In the genomic region with DNA sequence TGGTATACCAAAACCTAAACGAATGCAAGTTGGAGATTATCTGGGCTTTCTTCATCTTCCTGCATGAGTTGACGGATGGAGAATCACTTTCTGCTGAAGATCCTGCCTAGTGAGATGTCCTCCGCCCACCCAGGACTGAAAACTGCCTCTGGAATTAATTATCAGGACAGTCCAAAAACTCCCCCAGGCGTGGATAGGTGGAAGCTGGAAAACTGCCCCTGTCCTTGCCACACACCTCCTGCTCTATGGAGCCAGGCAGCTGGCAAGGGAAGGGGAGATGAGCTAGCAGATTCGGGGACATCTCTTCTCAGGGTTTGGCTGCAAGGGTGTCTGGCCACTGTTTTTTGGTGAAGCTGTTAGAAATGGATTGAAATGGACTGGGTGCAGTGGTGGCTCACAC, we compare ENCODE assay signal across 1 cellular context.
TF ChIP-seq lines count a peak whose summit lies in the region.

No MANE protein-coding gene starts in this region.

TF ChIP-seq in SK-N-SH, 30 proteins besides CTCF, POLR2A, EP300 and RAD21 (continued from another document):
- TF ChIP-seq MEF2A (IDR thresholded peaks at IDR 0.05; ENCODE audit: borderline replicate concordance, low read depth) (no peak), MXI1 (IDR thresholded peaks at IDR 0.05; ENCODE audit: low read depth, low read length) (no peak), SIN3A (IDR thresholded peaks at IDR 0.05; ENCODE audit: borderline replicate concordance, low read depth, low read length) (no peak)
